ENCODE assay signal across 9 cellular contexts in the genomic region with DNA sequence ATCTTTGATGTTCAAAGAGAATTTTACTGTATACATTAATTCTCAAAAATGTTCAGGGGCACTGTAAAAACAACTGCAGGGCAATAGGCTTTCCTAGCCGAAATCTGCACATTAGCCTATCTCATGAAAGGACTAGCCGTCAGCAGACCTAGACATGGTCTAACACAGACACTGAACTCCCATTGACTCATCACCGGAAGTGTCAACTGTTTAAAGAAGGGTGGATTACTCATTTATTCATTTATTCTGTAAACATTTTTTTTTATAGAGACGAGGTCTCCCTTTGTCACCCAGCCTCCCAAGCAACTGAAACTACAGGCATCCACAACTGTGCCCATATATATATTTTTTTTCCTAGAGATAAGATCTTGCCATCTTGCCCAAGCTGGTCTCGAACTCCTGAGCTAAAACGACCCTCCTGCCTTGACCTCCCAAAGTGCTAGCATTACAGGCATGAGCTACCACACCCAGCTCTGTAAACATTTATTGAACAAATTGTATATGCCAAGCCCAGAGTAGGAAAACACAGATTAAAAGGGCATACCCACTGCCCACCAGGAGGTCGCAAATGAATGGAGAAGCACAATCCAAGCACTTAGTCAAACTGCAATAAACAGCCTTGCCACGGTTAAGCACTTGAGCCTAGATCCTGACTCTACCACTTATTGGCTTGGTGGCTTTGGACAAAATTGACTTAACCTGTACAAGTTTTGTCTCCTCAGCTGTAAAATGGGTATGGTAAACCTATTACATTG. TPM values are rescaled to one million over a fixed set of nuclear protein-coding genes. Genes with fewer than 3 reads are reported as not detected.
DNase-seq lines count a peak whose midpoint lies in the region; ATAC-seq, FAIRE-seq and TF ChIP-seq lines count a peak whose summit lies in the region.
"Had no signal": no experiment of that assay in that cellular context is flagged by ENCODE, and none has a peak within 500 bp of the region (broad histone marks: within the 10 kb centered on the region; RNA-seq: fewer than 3 reads in every experiment).

No MANE protein-coding gene starts in this region.

- peaks cover 32% of the 10 kb centered on the region for H3K4me1 Mint-ChIP-seq in activated CD8-positive, alpha-beta T cell treated with anti-CD3 and anti-CD28 coated beads for 36 hours (ENCODE audit: low read depth)
- peaks cover 77% of the 10 kb centered on the region for H3K4me1 Mint-ChIP-seq in osteocyte (ENCODE audit: unreplicated experiment)

- H3K27ac Mint-ChIP-seq in activated CD8-positive, alpha-beta T cell treated with anti-CD3 and anti-CD28 coated beads for 36 hours, result peak overlapping the region; percentile 59
- H3K27ac Mint-ChIP-seq in osteocyte (ENCODE audit: unreplicated experiment), result peak overlapping the region; percentile 83

- CTCF ChIA-PET in A549 (lab: Yijun Ruan, JAX), result no interaction called here
- CTCF ChIA-PET in activated CD8-positive, alpha-beta T cell treated with anti-CD3 and anti-CD28 coated beads for 36 hours (lab: Charles Lee), result interaction anchor here (1.0 to 3.0 kb wide), 3 partner anchors 9 to 29 kb away, joined by 3 to 10 read pairs (median 6); no protein-coding TSS in a partner anchor

- H3K27ac ChIP-seq in A549, result peak overlapping the region; percentile 62 to 77
- H3K27ac ChIP-seq: right lobe of liver had no signal

- TF ChIP-seq EP300 in A549 (IDR thresholded peaks at IDR 0.05), result no peak

- TF ChIP-seq RAD21 in A549 (conservative IDR thresholded peaks at IDR 0.05 in 1 of 2, IDR thresholded peaks at IDR 0.05 in 1 of 2), result no peak

- ATAC-seq in A549, result peak; percentile 94 to 96
- ATAC-seq in GM18870 (IDR thresholded peaks at IDR 0.05; ENCODE audit: unreplicated experiment), result peak; percentile 48
- peak; percentile 85 for ATAC-seq in HG03354 (IDR thresholded peaks at IDR 0.05; ENCODE audit: poor library complexity, severe bottlenecking, unreplicated experiment)
- ATAC-seq in activated CD8-positive, alpha-beta T cell treated with anti-CD3 and anti-CD28 coated beads for 36 hours, result peak; percentile 89

- peak overlapping the region; percentile 60 for H3K4me2 ChIP-seq in A549

- under 1% methylated on average over 8 of the region's 8 CpGs for WGBS in A549 (ENCODE audit: missing lambda C conversion rate)

- intact Hi-C loops in activated CD8-positive, alpha-beta T cell treated with anti-CD3 and anti-CD28 coated beads for 36 hours (cut with micrococcal nuclease), result no loop called here

- H3K4me1 ChIP-seq in A549, result peaks cover 63% of the 10 kb centered on the region

- no peak for TF ChIP-seq CTCF in A549 (IDR thresholded peaks at IDR 0.05)
- TF ChIP-seq CTCF in activated CD8-positive, alpha-beta T cell treated with anti-CD3 and anti-CD28 coated beads for 36 hours (IDR thresholded peaks at IDR 0.05), result no peak
- TF ChIP-seq CTCF in osteocyte (IDR thresholded peaks at IDR 0.05), result no peak

- peak; percentile 86 to 87 for DNase-seq in A549 (ENCODE audit: low read depth in 1 of 2, low spot score in 1 of 2)
- peak; percentile 24 for DNase-seq in activated CD8-positive, alpha-beta T cell treated with anti-CD3 and anti-CD28 coated beads for 36 hours
- DNase-seq in osteocyte (ENCODE audit: extremely low spot score, unreplicated experiment), result no peak
- no peak for DNase-seq in NK-92 treated with Interleukin-12 subunit alpha and Interleukin-12 subunit beta, amount 100 ng/mL, for 24 hours (lab: John Stamatoyannopoulos, UW)
- no peak for DNase-seq in stimulated activated naive CD4-positive, alpha-beta T cell (lab: John Stamatoyannopoulos, UW)
- DNase-seq in NK-92 (lab: John Stamatoyannopoulos, UW; ENCODE audit: unreplicated experiment), result no peak
- DNase-seq: right lobe of liver had no signal

- no peak overlapping the region for H3K4me3 ChIP-seq in A549
- H3K4me3 ChIP-seq: right lobe of liver had no signal

- no peaks in the 10 kb centered on the region for H3K9me3 Mint-ChIP-seq in activated CD8-positive, alpha-beta T cell treated with anti-CD3 and anti-CD28 coated beads for 36 hours
- H3K9me3 Mint-ChIP-seq in osteocyte (ENCODE audit: unreplicated experiment), result no peaks in the 10 kb centered on the region

- POLR2A ChIA-PET in A549 (lab: Yijun Ruan, JAX), result interaction anchor here (0.8 to 1.0 kb wide), 2 partner anchors 111 to 144 kb away, joined by 3 to 5 read pairs; a partner anchor contains a TSS
- POLR2A ChIA-PET in activated CD8-positive, alpha-beta T cell treated with anti-CD3 and anti-CD28 coated beads for 36 hours (lab: Charles Lee), result interaction anchor here (0.8 to 1.4 kb wide), 3 partner anchors 11 to 18 kb away, joined by 3 to 4 read pairs (median 3); no protein-coding TSS in a partner anchor

- no peak overlapping the region for H3K4me3 Mint-ChIP-seq in activated CD8-positive, alpha-beta T cell treated with anti-CD3 and anti-CD28 coated beads for 36 hours
- no peak overlapping the region for H3K4me3 Mint-ChIP-seq in osteocyte (ENCODE audit: unreplicated experiment)

- H3K27me3 Mint-ChIP-seq in activated CD8-positive, alpha-beta T cell treated with anti-CD3 and anti-CD28 coated beads for 36 hours, result no peaks in the 10 kb centered on the region
- no peaks in the 10 kb centered on the region for H3K27me3 Mint-ChIP-seq in osteocyte (ENCODE audit: unreplicated experiment)

- no peak for TF ChIP-seq POLR2A in A549 (IDR thresholded peaks at IDR 0.05; ENCODE audit: low read length)

- no peaks in the 10 kb centered on the region for H3K9me3 ChIP-seq in A549
- H3K9me3 ChIP-seq: right lobe of liver had no signal

- FAIRE-seq in A549 (lab: Jason Lieb, UNC), result no peak

- H3K36me3 Mint-ChIP-seq in activated CD8-positive, alpha-beta T cell treated with anti-CD3 and anti-CD28 coated beads for 36 hours (ENCODE audit: low read depth), result peaks cover 8% of the 10 kb centered on the region
- peaks cover 4% of the 10 kb centered on the region for H3K36me3 Mint-ChIP-seq in osteocyte (ENCODE audit: unreplicated experiment)

TF ChIP-seq in A549, 52 proteins besides CTCF, POLR2A, EP300 and RAD21:
- TF ChIP-seq GATA3 (IDR thresholded peaks at IDR 0.05; ENCODE audit: borderline replicate concordance), result peak; percentile 72; the same call in 1 of the 2 replicates
- TF ChIP-seq CEBPB (IDR thresholded peaks at IDR 0.05), result peak in 1 of 2 experiments; percentile 38; a peak in 1 of 4 replicates
- TF ChIP-seq JUN (IDR thresholded peaks at IDR 0.05), result 0 out of 5 replicates have a peak, but pooled peaks of 1 of the 2 experiments have one; percentile 35
- TF ChIP-seq FOSL2 (IDR thresholded peaks at IDR 0.05), result peak; percentile 77; the same call in 1 of the 2 replicates
- peak; percentile 85 for TF ChIP-seq FOSL2 (CRISPR knock-in tag; IDR thresholded peaks at IDR 0.05)
- peak; percentile 84 for TF ChIP-seq JUNB (IDR thresholded peaks at IDR 0.05)
- TF ChIP-seq, protein P1, sequence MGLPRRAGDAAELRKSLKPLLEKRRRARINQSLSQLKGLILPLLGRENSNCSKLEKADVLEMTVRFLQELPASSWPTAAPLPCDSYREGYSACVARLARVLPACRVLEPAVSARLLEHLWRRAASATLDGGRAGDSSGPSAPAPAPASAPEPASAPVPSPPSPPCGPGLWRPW (IDR thresholded peaks at IDR 0.05), result no peak

RNA-seq across cellular contexts. Expression of a gene that starts 26.6 kb away (rescaled TPM):
- polyA plus RNA-seq in A549 (2011; rRNA removed) (6.2 and 7.0 TPM in 2 replicates), A549 (2017; fragmentation: RNase III; extraction: RNeasy Plus Mini Kit Qiagen cat#74134 plus additional on column Dnase treatment) (3.9 to 4.7 TPM (median 4.2 TPM) in 3 replicates)
- polyA plus RNA-seq in A549 (2012; cell fraction: cytosol; rRNA removed), result 1.6 and 2.0 TPM in 2 replicates
- 1.4 and 1.6 TPM in 2 replicates for polyA plus RNA-seq in A549 (2012; cell fraction: nucleus; rRNA removed)
- 5.8 and 10.3 TPM in 2 replicates for polyA minus RNA-seq in A549 (2011; rRNA and poly(A)+ RNA removed)
- total RNA-seq in activated CD8-positive, alpha-beta T cell treated with anti-CD3 and anti-CD28 coated beads for 36 hours, result 10 to 100 TPM in 1 of 2 experiments, 1 to 10 TPM in 1; 9.8 to 10.9 TPM
- 73.8 and 79.7 TPM in 2 replicates for total RNA-seq in osteocyte

Comparison
In these comparisons a context has a peak if more than half of its experiments do, and no peak if none do; other contexts are left out.
1. DNase-seq: peak in A549 (2 of 2) and activated CD8-positive, alpha-beta T cell treated with anti-CD3 and anti-CD28 coated beads for 36 hours (single experiment); none in osteocyte (single experiment), NK-92 treated with Interleukin-12 subunit alpha and Interleukin-12 subunit beta, amount 100 ng/mL, for 24 hours (single experiment), stimulated activated naive CD4-positive, alpha-beta T cell (0 of 6) and NK-92 (single experiment).
2. Peak in every context shown above with its lines, with median percentiles within 50 percentile points of each other: ATAC-seq.